Comparison of ENCODE assay signal across 2 cellular contexts in genomic region chr12:56257071-56257470, GRCh38.
TF ChIP-seq lines count a peak whose summit lies in the region.

No MANE protein-coding gene starts in this region.

TF ChIP-seq in A549, 52 proteins besides CTCF, POLR2A, EP300 and RAD21:
- TF ChIP-seq CHD4 (IDR thresholded peaks at IDR 0.05; ENCODE audit: borderline replicate concordance) = no peak
- no peak for TF ChIP-seq MAZ (IDR thresholded peaks at IDR 0.05; ENCODE audit: borderline replicate concordance, low read depth, low read length)
- TF ChIP-seq SREBF2 (IDR thresholded peaks at IDR 0.05) = no peak
- TF ChIP-seq SMC3 (IDR thresholded peaks at IDR 0.05) = no peak
- no peak for TF ChIP-seq CBX8 (IDR thresholded peaks at IDR 0.05)
- TF ChIP-seq FOSB (CRISPR knock-in tag; IDR thresholded peaks at IDR 0.05) = no peak
- no peak for TF ChIP-seq KDM5A (IDR thresholded peaks at IDR 0.05)
- TF ChIP-seq HOXB5 (CRISPR knock-in tag; IDR thresholded peaks at IDR 0.05) = no peak
- TF ChIP-seq E2F6 (IDR thresholded peaks at IDR 0.05; ENCODE audit: borderline replicate concordance, low read depth) = no peak
- TF ChIP-seq PHF8 (IDR thresholded peaks at IDR 0.05; ENCODE audit: borderline replicate concordance, low read depth) = no peak
- no peak for TF ChIP-seq CHD2 (IDR thresholded peaks at IDR 0.05; ENCODE audit: low read length, partially characterized antibody)
- no peak for TF ChIP-seq JUN (IDR thresholded peaks at IDR 0.05)
- no peak for TF ChIP-seq RFX5 (IDR thresholded peaks at IDR 0.05)
- no peak for TF ChIP-seq HMGXB4 (CRISPR knock-in tag; IDR thresholded peaks at IDR 0.05; ENCODE audit: borderline replicate concordance)
- TF ChIP-seq NPAS2 (CRISPR knock-in tag; IDR thresholded peaks at IDR 0.05; ENCODE audit: borderline replicate concordance) = no peak
- TF ChIP-seq PBX3 (IDR thresholded peaks at IDR 0.05) = no peak
- TF ChIP-seq HOXA7 (CRISPR knock-in tag; IDR thresholded peaks at IDR 0.05) = no peak
- TF ChIP-seq REST (IDR thresholded peaks at IDR 0.05) = no peak

TF ChIP-seq in IMR-90, 13 proteins besides CTCF, POLR2A, EP300 and RAD21:
- TF ChIP-seq MXI1 (IDR thresholded peaks at IDR 0.05; ENCODE audit: borderline replicate concordance, low read depth, low read length) (no peak), NFE2L2 (IDR thresholded peaks at IDR 0.05; ENCODE audit: low read depth, low read length) (no peak)
